Comparison of ENCODE assay signal across 10 cellular contexts in genomic region chrX:143669395-143669794, GRCh38. TPM values are rescaled to one million over a fixed set of nuclear protein-coding genes. Genes with fewer than 3 reads are reported as not detected.
DNase-seq lines count a peak whose midpoint lies in the region; ATAC-seq, FAIRE-seq and TF ChIP-seq lines count a peak whose summit lies in the region.
"Had no signal": no experiment of that assay in that cellular context is flagged by ENCODE, and none has a peak within 500 bp of the region (broad histone marks: within the 10 kb centered on the region; RNA-seq: fewer than 3 reads in every experiment).

No MANE protein-coding gene starts in this region.

- no peak for TF ChIP-seq EP300 in A549 (IDR thresholded peaks at IDR 0.05)

- H3F3A ChIP-seq in GM23248 (ENCODE audit: insufficient read depth), result no peaks in the 10 kb centered on the region

- H3K27me3 ChIP-seq in GM23248 (replicated peaks; ENCODE audit: insufficient read depth) (no peaks in the 10 kb centered on the region), brain microvascular endothelial cell (replicated peaks) (no peaks in the 10 kb centered on the region), uterus (peaks cover 0 to 9% of the 10 kb centered on the region in 2 donors)

- TF ChIP-seq RAD21 in A549 (conservative IDR thresholded peaks at IDR 0.05 in 1 of 2, IDR thresholded peaks at IDR 0.05 in 1 of 2), result no peak

- H3K27ac ChIP-seq in A549 (no peak overlapping the region), GM23248 (no peak overlapping the region), brain microvascular endothelial cell (no peak overlapping the region), uterus (no peak overlapping the region)

- no peaks in the 10 kb centered on the region; the same call in 2 of the 3 replicates for H3K9me3 ChIP-seq in A549
- H3K9me3 ChIP-seq in GM23248 (ENCODE audit: low read depth), result no peaks in the 10 kb centered on the region
- H3K9me3 ChIP-seq in uterus, result no peaks in the 10 kb centered on the region

- H2AFZ ChIP-seq in GM23248, result no peak overlapping the region

- no peaks in the 10 kb centered on the region for H4K20me1 ChIP-seq in GM23248 (ENCODE audit: insufficient read depth)

- peak; percentile 56 for FAIRE-seq in A549 (lab: Jason Lieb, UNC)

- no peak for ATAC-seq in A549

- in situ Hi-C loops in GM23248 (cut with MboI), result no loop called here
- in situ Hi-C loops in GM13977 (cut with MboI; ENCODE audit: low pct_unique_long_range_greater_than_20kb, low sequenced_read_pairs, unreplicated experiment), result no loop called here
- in situ Hi-C loops in brain microvascular endothelial cell (cut with HindIII; ENCODE audit: low pct_ligation_motif_present, low sequenced_read_pairs), result no loop called here

- no peak overlapping the region for H3K9ac ChIP-seq in GM23248

- no peaks in the 10 kb centered on the region for H3K79me2 ChIP-seq in GM23248 (ENCODE audit: insufficient read depth)

- 2% methylated on average over 5 of the region's 5 CpGs for whole genome bisulfite sequencing in A549 (ENCODE audit: missing lambda C conversion rate)
- 1 to 4% methylated on average over 5 of the region's 5 CpGs for WGBS in GM23248 (ENCODE audit: low coverage in 1 of 2, low lambda C conversion rate in 2 of 2, missing lambda C conversion rate in 2 of 2), 2 experiments

- POLR2A ChIA-PET in A549 (lab: Yijun Ruan, JAX), result no interaction called here

- CTCF ChIA-PET in A549 (lab: Yijun Ruan, JAX), result interaction anchor here (0.6 to 0.7 kb wide), 2 partner anchors 207 to 952 kb away, joined by 3 to 5 read pairs; no protein-coding TSS in a partner anchor

- H3K9me2 ChIP-seq in GM23248 (ENCODE audit: insufficient read depth), result no peaks in the 10 kb centered on the region

- no peak overlapping the region for H3K4me2 ChIP-seq in A549
- no peak overlapping the region for H3K4me2 ChIP-seq in GM23248 (ENCODE audit: unreplicated experiment)

- intact Hi-C loops in uterus (cut with DNase I; ENCODE audit: low total_unique reads), result no loop called here

- DNase-seq in A549 (ENCODE audit: low read depth in 1 of 2, low spot score in 1 of 2), result no peak
- peak; percentile 28 for DNase-seq in GM23248
- DNase-seq in OCI-M1 (lab: John Stamatoyannopoulos, UW), result peak; percentile 37
- DNase-seq in glomerular visceral epithelial cell (ENCODE audit: extremely low spot score), result peak; percentile 2
- DNase-seq in GM13977 (ENCODE audit: low spot score), result no peak
- DNase-seq in brain microvascular endothelial cell, result no peak
- DNase-seq in uterus, result no peak
- no peak for DNase-seq in NCI-H1930 (lab: John Stamatoyannopoulos, UW)
- DNase-seq: NCI-H1436 had no signal

- TF ChIP-seq CTCF in A549 (IDR thresholded peaks at IDR 0.05) (no peak), GM13977 (IDR thresholded peaks at IDR 0.05; ENCODE audit: extremely low read depth, insufficient read depth, missing control alignments) (no peak), brain microvascular endothelial cell (IDR thresholded peaks at IDR 0.05; ENCODE audit: low read depth, low read length, missing control alignments) (no peak), uterus (IDR thresholded peaks at IDR 0.05) (no peak)

- TF ChIP-seq POLR2A in A549 (IDR thresholded peaks at IDR 0.05; ENCODE audit: low read length) (no peak), uterus (IDR thresholded peaks at IDR 0.05) (no peak)

- no peaks in the 10 kb centered on the region for H3K4me1 ChIP-seq in A549
- no peaks in the 10 kb centered on the region for H3K4me1 ChIP-seq in GM23248 (ENCODE audit: insufficient read depth)
- H3K4me1 ChIP-seq in uterus, result no peaks in the 10 kb centered on the region

- H3K4me3 ChIP-seq in A549, result no peak overlapping the region
- H3K4me3 ChIP-seq in GM23248, result no peak overlapping the region
- H3K4me3 ChIP-seq in brain microvascular endothelial cell (ENCODE audit: low read depth, low read length), result no peak overlapping the region
- H3K4me3 ChIP-seq in uterus, result no peak overlapping the region

- H3K36me3 ChIP-seq in GM23248 (ENCODE audit: low read depth), result no peaks in the 10 kb centered on the region
- H3K36me3 ChIP-seq in brain microvascular endothelial cell (replicated peaks), result no peaks in the 10 kb centered on the region
- H3K36me3 ChIP-seq in uterus, result no peaks in the 10 kb centered on the region

TF ChIP-seq in A549, 52 proteins besides CTCF, POLR2A, EP300 and RAD21:
- no peak for TF ChIP-seq MAFK (IDR thresholded peaks at IDR 0.05; ENCODE audit: partially characterized antibody)
- no peak for TF ChIP-seq HEYL (CRISPR knock-in tag; IDR thresholded peaks at IDR 0.05)
- TF ChIP-seq ELK1 (IDR thresholded peaks at IDR 0.05; ENCODE audit: low read depth, low read length), result no peak
- no peak for TF ChIP-seq MAX (IDR thresholded peaks at IDR 0.05)
- TF ChIP-seq PHF8 (IDR thresholded peaks at IDR 0.05; ENCODE audit: borderline replicate concordance, low read depth), result no peak
- TF ChIP-seq PBX3 (IDR thresholded peaks at IDR 0.05), result no peak
TF ChIP-seq in A549: peak in this region for 0.

RNA-seq across cellular contexts. Expression of gene SLITRK4, which starts 33.5 kb away (rescaled TPM):
- 0.03 TPM in 2 replicates for polyA plus RNA-seq in A549 (2011; rRNA removed)
- polyA plus RNA-seq in A549 (2012; cell fraction: cytosol; rRNA removed), result not detected in 2 replicates
- polyA plus RNA-seq in A549 (2012; cell fraction: nucleus; rRNA removed), result not detected in 2 replicates
- not detected in 3 replicates for polyA plus RNA-seq in A549 (2017; fragmentation: RNase III; extraction: RNeasy Plus Mini Kit Qiagen cat#74134 plus additional on column Dnase treatment)
- not detected in 2 replicates for polyA minus RNA-seq in A549 (2011; rRNA and poly(A)+ RNA removed)
- total RNA-seq in GM23248 (2014; rRNA removed; shearing (Covaris generic)), result not detected in 2 replicates
- polyA plus RNA-seq in GM23248 (2016; fragmentation: Nextera tagmentation; extraction: Ambion mirVana), result not detected in 2 replicates
- total RNA-seq in uterus, result 1 to 10 TPM in 1 of 4 donors, under 1 TPM in 1, not detected in 2; 0.27 to 2.3 TPM
- total RNA-seq: activated CD8-positive, alpha-beta memory T cell treated with anti-CD3 and anti-CD28 coated beads for 36 hours had no signal

RNA-seq across cellular contexts. Expression of gene SPANXN2, which starts 51.2 kb away (rescaled TPM):
- polyA plus RNA-seq in A549 (2011; rRNA removed), result not detected in 2 replicates
- not detected in 2 replicates for polyA plus RNA-seq in A549 (2012; cell fraction: cytosol; rRNA removed)
- polyA plus RNA-seq in A549 (2012; cell fraction: nucleus; rRNA removed), result not detected in 2 replicates
- polyA plus RNA-seq in A549 (2017; fragmentation: RNase III; extraction: RNeasy Plus Mini Kit Qiagen cat#74134 plus additional on column Dnase treatment), result not detected in 3 replicates
- polyA minus RNA-seq in A549 (2011; rRNA and poly(A)+ RNA removed), result not detected in 2 replicates
- not detected in 2 replicates for total RNA-seq in GM23248 (2014; rRNA removed; shearing (Covaris generic))
- polyA plus RNA-seq in GM23248 (2016; fragmentation: Nextera tagmentation; extraction: Ambion mirVana), result not detected in 2 replicates
- total RNA-seq in uterus, result not detected
- total RNA-seq: activated CD8-positive, alpha-beta memory T cell treated with anti-CD3 and anti-CD28 coated beads for 36 hours had no signal

Comparison
In these comparisons a context has a peak if more than half of its experiments do, and no peak if none do; other contexts are left out.
1. DNase-seq: peak in GM23248 (single experiment), OCI-M1 (single experiment) and glomerular visceral epithelial cell (single experiment); none in A549 (0 of 2), GM13977 (single experiment), brain microvascular endothelial cell (single experiment), uterus (0 of 2) and NCI-H1930 (0 of 2).